Comparison of ENCODE assay signal across 1 cellular context in genomic region chr5:83577036-83577636, GRCh38.
A peak's percentile ranks its signal among the peaks of the same experiment; 100 is the strongest.
TF ChIP-seq lines count a peak whose summit lies in the region.

No MANE protein-coding gene starts in this region.

TF ChIP-seq in HepG2, 621 proteins besides CTCF, POLR2A, EP300 and RAD21 (continued from another document and continues in another):
- TF ChIP-seq MED1 (CRISPR knock-in tag; IDR thresholded peaks at IDR 0.05) (peak; percentile 62), ZNF616 (CRISPR knock-in tag; IDR thresholded peaks at IDR 0.05; ENCODE audit: low read depth) (no peak), PHF20 (CRISPR knock-in tag; IDR thresholded peaks at IDR 0.05) (no peak), HHEX (CRISPR knock-in tag; IDR thresholded peaks at IDR 0.05) (peak; percentile 62; the same call in 1 of the 2 replicates), ZNF281 (CRISPR knock-in tag; IDR thresholded peaks at IDR 0.05; ENCODE audit: borderline replicate concordance) (peak; percentile 30; the same call in 1 of the 2 replicates), PAXIP1 (CRISPR knock-in tag; conservative IDR thresholded peaks at IDR 0.05) (peak; percentile 72), BCLAF1 (IDR thresholded peaks at IDR 0.05) (no peak), ATF4 (CRISPR knock-in tag; IDR thresholded peaks at IDR 0.05) (peak in 1 of 2 experiments; percentile 67; a peak in 2 of 4 replicates), RXRB (CRISPR knock-in tag; IDR thresholded peaks at IDR 0.05; ENCODE audit: borderline replicate concordance) (peak; percentile 50; the same call in 1 of the 2 replicates), ZNF503 (CRISPR knock-in tag; IDR thresholded peaks at IDR 0.05) (peak; percentile 92), ETV6 (CRISPR knock-in tag; conservative IDR thresholded peaks at IDR 0.05) (no peak), NR2F2 (IDR thresholded peaks at IDR 0.05; ENCODE audit: borderline replicate concordance, low read depth) (peak; percentile 85), KDM1A (CRISPR knock-in tag; IDR thresholded peaks at IDR 0.05) (peak; percentile 88), ZSCAN30 (CRISPR knock-in tag; IDR thresholded peaks at IDR 0.05) (no peak), TBL1XR1 (IDR thresholded peaks at IDR 0.05; ENCODE audit: borderline replicate concordance, low read length, partially characterized antibody) (peak; percentile 20), TFAP4 (IDR thresholded peaks at IDR 0.05; ENCODE audit: borderline replicate concordance, low read depth) (no peak), FOXP4 (CRISPR knock-in tag; IDR thresholded peaks at IDR 0.05) (peak; percentile 65), ZNF354B (CRISPR knock-in tag; IDR thresholded peaks at IDR 0.05) (no peak), FOXA3 (CRISPR knock-in tag; IDR thresholded peaks at IDR 0.05) (peak; percentile 92), TEAD3 (CRISPR knock-in tag; optimal IDR thresholded peaks at IDR 0.05; ENCODE audit: borderline replicate concordance) (peak; percentile 31), ETV5 (CRISPR knock-in tag; IDR thresholded peaks at IDR 0.05; ENCODE audit: borderline replicate concordance) (peak; percentile 82; the same call in 1 of the 2 replicates), HDAC1 (CRISPR knock-in tag; IDR thresholded peaks at IDR 0.05) (peak; percentile 81), HOMEZ (CRISPR knock-in tag; IDR thresholded peaks at IDR 0.05; ENCODE audit: low read depth) (0 out of 2 replicates have a peak, but pooled peaks have one; percentile 40), FOSL2 (CRISPR knock-in tag; IDR thresholded peaks at IDR 0.05) (peak; percentile 94), NR2F1 (CRISPR knock-in tag; IDR thresholded peaks at IDR 0.05) (peak; percentile 76 to 86), DDIT3 (CRISPR knock-in tag; IDR thresholded peaks at IDR 0.05) (no peak), GFI1 (CRISPR knock-in tag; IDR thresholded peaks at IDR 0.05; ENCODE audit: borderline replicate concordance) (peak; percentile 100), NR2F6 (IDR thresholded peaks at IDR 0.05) (peak; percentile 96), NR2F6 (CRISPR knock-in tag; IDR thresholded peaks at IDR 0.05) (peak; percentile 94), AHDC1 (CRISPR knock-in tag; IDR thresholded peaks at IDR 0.05; ENCODE audit: borderline replicate concordance) (peak; percentile 69; the same call in 1 of the 2 replicates), TGIF2 (CRISPR knock-in tag; IDR thresholded peaks at IDR 0.05) (no peak)
